ENCODE assay signal across 36 cellular contexts in genomic region chr5:31569065-31569464, GRCh38.
"Had no signal": no experiment of that assay in that cellular context is flagged by ENCODE, and none has a peak within 500 bp of the region (broad histone marks: within the 10 kb centered on the region; RNA-seq: fewer than 3 reads in every experiment).

No MANE protein-coding gene starts in this region.

- H3K27ac ChIP-seq: adrenal gland, body of pancreas, epithelial cell of prostate, esophagus squamous epithelium, WERI-Rb-1 had no signal

- H3K4me3 Mint-ChIP-seq: activated B cell treated with CpG ODN at 0.5 μM for 24 hours; activated CD8-positive, alpha-beta memory T cell treated with anti-CD3 and anti-CD28 coated beads, Interleukin-2, amount 10 ng/mL, durations not matched to agents 7 days and 5 days; activated CD8-positive, alpha-beta T cell treated with anti-CD3 and anti-CD28 coated beads, Interleukin-2, amount 10 ng/mL, durations not matched to agents 7 days and 5 days; activated naive CD4-positive, alpha-beta T cell treated with anti-CD3 and anti-CD28 coated beads for 36 hours; activated naive CD4-positive, alpha-beta T cell treated with anti-CD3 and anti-CD28 coated beads, Interleukin-2, amount 50 U/mL, for 24 hours; activated naive CD8-positive, alpha-beta T cell treated with anti-CD3 and anti-CD28 coated beads for 36 hours; activated naive CD8-positive, alpha-beta T cell treated with anti-CD3 and anti-CD28 coated beads, Interleukin-2, amount 50 U/mL, for 24 hours; activated T-helper 1 cell treated with anti-CD3 and anti-CD28 coated beads, Interleukin-12 subunit alpha, Interleukin-12 subunit beta, Interleukin-2, Interleukin-4 antibody, amounts not matched to agents 30 ng/mL and 10 ng/mL and 1 ng/mL, durations not matched to agents 14 hours and 24 hours and 36 hours; T-helper 17 cell; T-helper 2 cell treated with Interferon-gamma antibody and Interleukin-4, amounts not matched to agents 5 μg/mL and 100 μg/mL, for 36 hours had no signal

- H3K4me3 ChIP-seq: adrenal gland, body of pancreas, esophagus squamous epithelium had no signal

- FAIRE-seq: colon, endometrium, endothelial cell of umbilical vein, frontal cortex had no signal

- H3K4me1 Mint-ChIP-seq: activated CD8-positive, alpha-beta memory T cell treated with anti-CD3 and anti-CD28 coated beads, Interleukin-2, amount 10 ng/mL, durations not matched to agents 7 days and 5 days; activated naive CD4-positive, alpha-beta T cell treated with anti-CD3 and anti-CD28 coated beads, Interleukin-2, amount 50 U/mL, for 24 hours; activated naive CD8-positive, alpha-beta T cell treated with anti-CD3 and anti-CD28 coated beads for 36 hours; activated naive CD8-positive, alpha-beta T cell treated with anti-CD3 and anti-CD28 coated beads, Interleukin-2, amount 50 U/mL, for 24 hours; T-helper 17 cell had no signal

- H3K27ac Mint-ChIP-seq: activated B cell treated with CpG ODN at 0.5 μM for 24 hours; activated CD8-positive, alpha-beta memory T cell treated with anti-CD3 and anti-CD28 coated beads, Interleukin-2, amount 10 ng/mL, durations not matched to agents 7 days and 5 days; activated CD8-positive, alpha-beta T cell treated with anti-CD3 and anti-CD28 coated beads, Interleukin-2, amount 10 ng/mL, durations not matched to agents 7 days and 5 days; activated naive CD4-positive, alpha-beta T cell treated with anti-CD3 and anti-CD28 coated beads for 36 hours; activated naive CD4-positive, alpha-beta T cell treated with anti-CD3 and anti-CD28 coated beads, Interleukin-2, amount 50 U/mL, for 24 hours; activated naive CD8-positive, alpha-beta T cell treated with anti-CD3 and anti-CD28 coated beads for 36 hours; activated naive CD8-positive, alpha-beta T cell treated with anti-CD3 and anti-CD28 coated beads, Interleukin-2, amount 50 U/mL, for 24 hours; activated T-helper 1 cell treated with anti-CD3 and anti-CD28 coated beads, Interleukin-12 subunit alpha, Interleukin-12 subunit beta, Interleukin-2, Interleukin-4 antibody, amounts not matched to agents 30 ng/mL and 10 ng/mL and 1 ng/mL, durations not matched to agents 14 hours and 24 hours and 36 hours; activated T-helper 2 cell treated with anti-CD3 and anti-CD28 coated beads, Interferon-gamma antibody, Interleukin-2, Interleukin-4, amounts not matched to agents 10 μg/mL and 5 μg/mL and 100 μg/mL, durations not matched to agents 14 hours and 24 hours and 36 hours; T-helper 17 cell; T-helper 2 cell treated with Interferon-gamma antibody and Interleukin-4, amounts not matched to agents 5 μg/mL and 100 μg/mL, for 36 hours had no signal

- H3K36me3 ChIP-seq: adrenal gland, esophagus squamous epithelium, WERI-Rb-1 had no signal

- H3K4me1 ChIP-seq: adrenal gland, body of pancreas, esophagus squamous epithelium had no signal

- DNase-seq: activated B cell treated with CpG ODN at 0.5 μM for 24 hours; activated CD4-positive, alpha-beta T cell treated with anti-CD3 and anti-CD28 coated beads for 48 hours; activated CD4-positive, alpha-beta T cell treated with anti-CD3 and anti-CD28 coated beads, Interleukin-2, amount 50 U/mL, for 1 hour; activated CD4-positive, alpha-beta T cell treated with anti-CD3 and anti-CD28 coated beads, Interleukin-2, amount 50 U/mL, for 48 hours; activated CD8-positive, alpha-beta memory T cell treated with anti-CD3 and anti-CD28 coated beads, Interleukin-2, amount 10 ng/mL, durations not matched to agents 7 days and 5 days; activated CD8-positive, alpha-beta memory T cell treated with anti-CD3 and anti-CD28 coated beads, Interleukin-2, amount 50 U/mL, for 4 hours; activated CD8-positive, alpha-beta T cell treated with anti-CD3 and anti-CD28 coated beads, Interleukin-2, amount 10 ng/mL, durations not matched to agents 7 days and 5 days; activated effector memory CD4-positive, alpha-beta T cell treated with anti-CD3 and anti-CD28 coated beads, Interleukin-2, amount 50 U/mL, for 16 hours; activated naive CD4-positive, alpha-beta T cell treated with anti-CD3 and anti-CD28 coated beads for 36 hours; activated naive CD8-positive, alpha-beta T cell treated with anti-CD3 and anti-CD28 coated beads for 36 hours; activated naive CD8-positive, alpha-beta T cell treated with anti-CD3 and anti-CD28 coated beads, Interleukin-2, amount 50 U/mL, for 24 hours; activated T-cell treated with anti-CD3 and anti-CD28 coated beads, Interleukin-2, amount 50 U/mL, for 1 hour; activated T-cell treated with anti-CD3 and anti-CD28 coated beads, Interleukin-2, amount 50 U/mL, for 48 hours; adrenal gland; amygdala; aorta; body of pancreas; caudate nucleus; cortex of kidney; effector CD8-positive, alpha-beta T cell; esophagus squamous epithelium; foreskin fibroblast; head of caudate nucleus; T-helper 17 cell; T1000; WERI-Rb-1 had no signal

- H3K27me3 ChIP-seq: adrenal gland, body of pancreas, esophagus squamous epithelium had no signal

- ATAC-seq: activated CD4-positive, CD25-positive, alpha-beta regulatory T cell treated with anti-CD3 and anti-CD28 coated beads, Interleukin-2, amount 50 U/mL, for 24 hours; activated CD8-positive, alpha-beta memory T cell treated with anti-CD3 and anti-CD28 coated beads, Interleukin-2, amount 10 ng/mL, durations not matched to agents 7 days and 5 days; activated CD8-positive, alpha-beta T cell treated with anti-CD3 and anti-CD28 coated beads, Interleukin-2, amount 10 ng/mL, durations not matched to agents 7 days and 5 days; activated naive CD8-positive, alpha-beta T cell treated with anti-CD3 and anti-CD28 coated beads, Interleukin-2, amount 50 U/mL, for 24 hours; body of pancreas; T-helper 17 cell had no signal

- H3K27me3 Mint-ChIP-seq: activated CD8-positive, alpha-beta memory T cell treated with anti-CD3 and anti-CD28 coated beads, Interleukin-2, amount 10 ng/mL, durations not matched to agents 7 days and 5 days; activated naive CD4-positive, alpha-beta T cell treated with anti-CD3 and anti-CD28 coated beads, Interleukin-2, amount 50 U/mL, for 24 hours had no signal

- H3K9me3 ChIP-seq: adrenal gland, esophagus squamous epithelium had no signal

- H3K9me3 Mint-ChIP-seq: activated naive CD8-positive, alpha-beta T cell treated with anti-CD3 and anti-CD28 coated beads for 36 hours had no signal
